15 cellular contexts compared by ENCODE assay signal in the genomic region with DNA sequence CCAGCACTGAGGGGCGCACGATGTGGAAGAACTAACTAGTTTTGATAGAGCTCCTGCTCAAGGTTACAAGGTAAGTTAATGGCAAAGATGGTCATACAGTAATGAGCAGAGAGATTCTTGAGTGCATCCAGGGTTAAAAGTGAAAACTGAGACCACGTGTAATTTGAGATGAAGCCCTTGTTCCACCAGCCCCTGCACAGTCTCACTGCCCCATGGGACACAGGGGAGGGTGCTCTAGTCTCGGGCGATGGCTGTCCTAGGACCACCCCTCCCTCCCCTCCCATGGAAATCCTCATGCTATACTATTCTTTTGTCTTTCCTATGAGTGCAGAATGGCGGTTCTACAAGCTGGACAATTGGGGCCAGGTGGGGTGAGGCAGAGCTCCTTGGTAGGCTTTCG. TPM values are rescaled to one million over a fixed set of nuclear protein-coding genes. Genes with fewer than 3 reads are reported as not detected.
DNase-seq lines count a peak whose midpoint lies in the region; ATAC-seq and TF ChIP-seq lines count a peak whose summit lies in the region.
"Had no signal": no experiment of that assay in that cellular context is flagged by ENCODE, and none has a peak within 500 bp of the region (broad histone marks: within the 10 kb centered on the region; RNA-seq: fewer than 3 reads in every experiment).

No MANE protein-coding gene starts in this region.

- H3K27me3 Mint-ChIP-seq in activated T-cell treated with anti-CD3 and anti-CD28 coated beads, Interleukin-2, amount 50 U/mL, for 24 hours: peaks cover 17% of the 10 kb centered on the region
- H3K27me3 Mint-ChIP-seq in effector memory CD8-positive, alpha-beta T cell: no peaks in the 10 kb centered on the region
- no peaks in the 10 kb centered on the region for H3K27me3 Mint-ChIP-seq in stimulated activated naive B cell treated with anti-CD40 and anti-IgM and Interleukin-4, amounts not matched to agents 10 μg/mL and 1 μg/mL and 100 μg/mL, for 72 hours

- peak overlapping the region; percentile 99 for H3K4me3 ChIP-seq in PC-9

- peak overlapping the region; percentile 100 for H3K27ac ChIP-seq in PC-9

- peaks cover 68% of the 10 kb centered on the region for H3K36me3 Mint-ChIP-seq in activated T-cell treated with anti-CD3 and anti-CD28 coated beads, Interleukin-2, amount 50 U/mL, for 24 hours (ENCODE audit: low read depth)
- peaks cover 44% of the 10 kb centered on the region for H3K36me3 Mint-ChIP-seq in effector memory CD8-positive, alpha-beta T cell (ENCODE audit: insufficient read depth)
- H3K36me3 Mint-ChIP-seq in stimulated activated naive B cell treated with anti-CD40 and anti-IgM and Interleukin-4, amounts not matched to agents 10 μg/mL and 1 μg/mL and 100 μg/mL, for 72 hours: peaks cover 27 to 33% of the 10 kb centered on the region in 2 donors

- H3K9me3 ChIP-seq in PC-9 (ENCODE audit: insufficient read depth, low read depth): no peaks in the 10 kb centered on the region

- H2AFZ ChIP-seq in PC-9: no peak overlapping the region

- no TSS peak for BruUV-seq in PC-9 (replicated peaks; lab: Mats Ljungman, UMichigan)

- H3K27me3 ChIP-seq in PC-9 (ENCODE audit: insufficient read depth, low read depth): no peaks in the 10 kb centered on the region

- intact Hi-C loops in PC-9 (cut with micrococcal nuclease; ENCODE audit: unreplicated experiment): no loop called here

- no peaks in the 10 kb centered on the region for H3K9me2 ChIP-seq in PC-9 (ENCODE audit: insufficient read depth)

- no peak for ATAC-seq in effector memory CD8-positive, alpha-beta T cell (replicated peaks)
- ATAC-seq in stimulated activated naive B cell treated with anti-CD40 and anti-IgM and Interleukin-4, amounts not matched to agents 10 μg/mL and 1 μg/mL and 100 μg/mL, for 72 hours (replicated peaks): no peak
- ATAC-seq in GM21786 (IDR thresholded peaks at IDR 0.05; ENCODE audit: unreplicated experiment) (no peak), GM21381 (IDR thresholded peaks at IDR 0.05; ENCODE audit: unreplicated experiment) (no peak)
- ATAC-seq: sciatic nerve had no signal

- CTCF ChIA-PET in PC-9 (lab: Charles Lee): interaction anchor here (0.7 to 0.9 kb wide), 2 partner anchors 172 to 652 kb away, joined by 3 to 5 read pairs; no protein-coding TSS in a partner anchor

- no peaks in the 10 kb centered on the region for H3K9me3 Mint-ChIP-seq in activated T-cell treated with anti-CD3 and anti-CD28 coated beads, Interleukin-2, amount 50 U/mL, for 24 hours
- H3K9me3 Mint-ChIP-seq in effector memory CD8-positive, alpha-beta T cell: no peaks in the 10 kb centered on the region
- no peaks in the 10 kb centered on the region for H3K9me3 Mint-ChIP-seq in stimulated activated naive B cell treated with anti-CD40 and anti-IgM and Interleukin-4, amounts not matched to agents 10 μg/mL and 1 μg/mL and 100 μg/mL, for 72 hours

- peak overlapping the region; percentile 73 for H3K27ac Mint-ChIP-seq in activated T-cell treated with anti-CD3 and anti-CD28 coated beads, Interleukin-2, amount 50 U/mL, for 24 hours
- H3K27ac Mint-ChIP-seq in effector memory CD8-positive, alpha-beta T cell: no peak overlapping the region
- H3K27ac Mint-ChIP-seq in stimulated activated naive B cell treated with anti-CD40 and anti-IgM and Interleukin-4, amounts not matched to agents 10 μg/mL and 1 μg/mL and 100 μg/mL, for 72 hours: peak overlapping the region; percentile 26

- H3K36me3 ChIP-seq in PC-9 (ENCODE audit: low read depth): peaks cover 34% of the 10 kb centered on the region

- H3K79me2 ChIP-seq in PC-9 (ENCODE audit: low read depth): peaks cover 73% of the 10 kb centered on the region

- DNase-seq in activated T-cell treated with anti-CD3 and anti-CD28 coated beads, Interleukin-2, amount 50 U/mL, for 24 hours: no peak
- no peak for DNase-seq in activated T-cell treated with anti-CD3 and anti-CD28 coated beads, Interleukin-2, amount 50 U/mL, for 1 hour
- DNase-seq in PC-9 (no peak), iPS-NIHi11 (ENCODE audit: low spot score) (no peak)
- no peak for DNase-seq in effector memory CD8-positive, alpha-beta T cell
- no peak for DNase-seq in stimulated activated naive B cell treated with anti-CD40 and anti-IgM and Interleukin-4, amounts not matched to agents 10 μg/mL and 1 μg/mL and 100 μg/mL, for 72 hours
- DNase-seq: activated effector memory CD4-positive, alpha-beta T cell treated with anti-CD3 and anti-CD28 coated beads, Interleukin-2, amount 50 U/mL, for 16 hours; NCI-H510A; Right ventricle myocardium superior had no signal

- POLR2A ChIA-PET in PC-9 (lab: Charles Lee; ENCODE audit: unreplicated experiment): interaction anchor here (0.6 to 0.7 kb wide), 2 partner anchors 8 to 63 kb away, joined by 13 to 23 read pairs; no protein-coding TSS in a partner anchor

- peak overlapping the region; percentile 99 for H3K4me2 ChIP-seq in PC-9

- no peak for TF ChIP-seq CTCF in PC-9 (conservative IDR thresholded peaks at IDR 0.05)

- peaks cover 6% of the 10 kb centered on the region; the same call in 1 of the 2 replicates for H4K20me1 ChIP-seq in PC-9 (ENCODE audit: insufficient read depth)

- H3K4me1 ChIP-seq in PC-9 (replicated peaks; ENCODE audit: insufficient read depth): peaks cover 43% of the 10 kb centered on the region

- H3K4me3 Mint-ChIP-seq in activated T-cell treated with anti-CD3 and anti-CD28 coated beads, Interleukin-2, amount 50 U/mL, for 24 hours: peak overlapping the region; percentile 78
- peak overlapping the region; percentile 43 to 47 for H3K4me3 Mint-ChIP-seq in effector memory CD8-positive, alpha-beta T cell
- H3K4me3 Mint-ChIP-seq in stimulated activated naive B cell treated with anti-CD40 and anti-IgM and Interleukin-4, amounts not matched to agents 10 μg/mL and 1 μg/mL and 100 μg/mL, for 72 hours: peak overlapping the region; percentile 66 to 77

- H3F3A ChIP-seq in PC-9 (ENCODE audit: insufficient read depth, low read depth): peaks cover 74% of the 10 kb centered on the region

- H3K4me1 Mint-ChIP-seq in activated T-cell treated with anti-CD3 and anti-CD28 coated beads, Interleukin-2, amount 50 U/mL, for 24 hours (ENCODE audit: low read depth): peaks cover 57% of the 10 kb centered on the region
- H3K4me1 Mint-ChIP-seq in effector memory CD8-positive, alpha-beta T cell (ENCODE audit: low read depth in 2 of 2): peaks cover 33% of the 10 kb centered on the region in 2 donors
- H3K4me1 Mint-ChIP-seq in stimulated activated naive B cell treated with anti-CD40 and anti-IgM and Interleukin-4, amounts not matched to agents 10 μg/mL and 1 μg/mL and 100 μg/mL, for 72 hours: peaks cover 26 to 58% of the 10 kb centered on the region in 2 donors

RNA-seq across cellular contexts. Expression of gene G6PD, which starts 1.8 kb away (rescaled TPM):
- total RNA-seq in PC-9 (2021): 987 and 1,283 TPM in 2 replicates

RNA-seq across cellular contexts. Expression of gene IKBKG, which starts 2.5 kb away (rescaled TPM):
- 68.3 and 69.4 TPM in 2 replicates for total RNA-seq in PC-9 (2021)

RNA-seq across cellular contexts. Expression of gene FAM3A, which starts 28.9 kb away (rescaled TPM):
- 60.3 and 69.3 TPM in 2 replicates for total RNA-seq in PC-9 (2021)

RNA-seq across cellular contexts. Expression of gene CTAG1A, which starts 40.0 kb away (rescaled TPM):
- not detected in 2 replicates for total RNA-seq in PC-9 (2021)
- total RNA-seq: LHCN-M2, mucosa of gallbladder, Right ventricle myocardium superior, sciatic nerve, ureter had no signal

RNA-seq across cellular contexts. Expression of gene SLC10A3, which starts 54.5 kb away (rescaled TPM):
- 38.3 and 54.9 TPM in 2 replicates for total RNA-seq in PC-9 (2021)

Comparison
In these comparisons a context has a peak if more than half of its experiments do, and no peak if none do; other contexts are left out.
1. H3K27ac Mint-ChIP-seq: peak in activated T-cell treated with anti-CD3 and anti-CD28 coated beads, Interleukin-2, amount 50 U/mL, for 24 hours (single experiment) and stimulated activated naive B cell treated with anti-CD40 and anti-IgM and Interleukin-4, amounts not matched to agents 10 μg/mL and 1 μg/mL and 100 μg/mL, for 72 hours (single experiment); none in effector memory CD8-positive, alpha-beta T cell (0 of 2).
2. Peak in every context shown above with its lines, with median percentiles within 50 percentile points of each other: H3K4me3 Mint-ChIP-seq.